1 cellular context compared by ENCODE assay signal in genomic region chr9:17531642-17532254, GRCh38.
TF ChIP-seq lines count a peak whose summit lies in the region.

No MANE protein-coding gene starts in this region.

TF ChIP-seq in WTC11, 78 proteins besides CTCF, POLR2A, EP300 and RAD21 (continued from another document):
- TF ChIP-seq, protein P1, sequence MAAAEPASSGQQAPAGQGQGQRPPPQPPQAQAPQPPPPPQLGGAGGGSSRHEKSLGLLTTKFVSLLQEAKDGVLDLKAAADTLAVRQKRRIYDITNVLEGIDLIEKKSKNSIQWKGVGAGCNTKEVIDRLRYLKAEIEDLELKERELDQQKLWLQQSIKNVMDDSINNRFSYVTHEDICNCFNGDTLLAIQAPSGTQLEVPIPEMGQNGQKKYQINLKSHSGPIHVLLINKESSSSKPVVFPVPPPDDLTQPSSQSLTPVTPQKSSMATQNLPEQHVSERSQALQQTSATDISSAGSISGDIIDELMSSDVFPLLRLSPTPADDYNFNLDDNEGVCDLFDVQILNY (CRISPR knock-in tag; IDR thresholded peaks at IDR 0.05): no peak
- no peak for TF ChIP-seq ZNF121 (CRISPR knock-in tag; IDR thresholded peaks at IDR 0.05)
- no peak for TF ChIP-seq SMAD4 (CRISPR knock-in tag; IDR thresholded peaks at IDR 0.05)
- no peak for TF ChIP-seq IRF2 (CRISPR knock-in tag; IDR thresholded peaks at IDR 0.05; ENCODE audit: borderline replicate concordance, low read depth)
- TF ChIP-seq ELF4 (CRISPR knock-in tag; IDR thresholded peaks at IDR 0.05; ENCODE audit: low read depth): no peak
- TF ChIP-seq SOX15 (CRISPR knock-in tag; IDR thresholded peaks at IDR 0.05): no peak
- TF ChIP-seq IRF1 (CRISPR knock-in tag; IDR thresholded peaks at IDR 0.05): no peak
- TF ChIP-seq TEAD4 (CRISPR knock-in tag; IDR thresholded peaks at IDR 0.05): no peak
- no peak for TF ChIP-seq ZNF317 (CRISPR knock-in tag; IDR thresholded peaks at IDR 0.05; ENCODE audit: borderline replicate concordance, low read depth)
- no peak for TF ChIP-seq ZNF396 (CRISPR knock-in tag; IDR thresholded peaks at IDR 0.05; ENCODE audit: borderline replicate concordance)
- no peak for TF ChIP-seq TP53 (CRISPR knock-in tag; IDR thresholded peaks at IDR 0.05)
